In genomic region chr7:55120501-55121198, GRCh38 we compare ENCODE assay signal across 12 cellular contexts.
A peak's percentile ranks its signal among the peaks of the same experiment; 100 is the strongest.
DNase-seq lines count a peak whose midpoint lies in the region; ATAC-seq and TF ChIP-seq lines count a peak whose summit lies in the region.
"Had no signal": no experiment of that assay in that cellular context is flagged by ENCODE, and none has a peak within 500 bp of the region (broad histone marks: within the 10 kb centered on the region; RNA-seq: fewer than 3 reads in every experiment).

No MANE protein-coding gene starts in this region.

- H3K27me3 ChIP-seq in Panc1 (ENCODE audit: control insufficient read depth, insufficient read depth, low read length): no peaks in the 10 kb centered on the region
- H3K27me3 ChIP-seq in psoas muscle (ENCODE audit: insufficient read depth in 3 of 3, low read length in 2 of 3): no peaks in the 10 kb centered on the region
- no peaks in the 10 kb centered on the region for H3K27me3 ChIP-seq in H9 (ENCODE audit: insufficient read depth, low read length)

- BruUV-seq in Calu3 (replicated peaks; lab: Mats Ljungman, UMichigan): no TSS peak
- BruUV-seq in Panc1 (replicated peaks; lab: Mats Ljungman, UMichigan): no TSS peak

- no peak overlapping the region for H3K4me3 ChIP-seq in Panc1 (ENCODE audit: low read depth in 2 of 2, low read length in 2 of 2)
- no peak overlapping the region for H3K4me3 ChIP-seq in foreskin fibroblast (ENCODE audit: low read depth in 1 of 2, low read length in 2 of 2)
- peak overlapping the region; percentile 11 for H3K4me3 ChIP-seq in psoas muscle

- H2BK12ac ChIP-seq in H9 (ENCODE audit: insufficient read length, low read depth, low read length): no peak overlapping the region

- H3K36me3 Mint-ChIP-seq in Calu3 (ENCODE audit: insufficient read depth, unreplicated experiment) (peaks cover 10% of the 10 kb centered on the region), T-helper 17 cell (ENCODE audit: low read depth) (no peaks in the 10 kb centered on the region), H9 (ENCODE audit: insufficient read depth in 1 of 3, low read depth in 3 of 3) (no peaks in the 10 kb centered on the region)

- no peak overlapping the region for H3K9ac ChIP-seq in H9 (ENCODE audit: extremely low read depth, insufficient read length, low read length)

- H2AFZ ChIP-seq in H9 (ENCODE audit: low read length): no peak overlapping the region

- H3K9me3 ChIP-seq in Panc1 (ENCODE audit: control insufficient read depth, insufficient read depth, low read depth, low read length): no peaks in the 10 kb centered on the region
- no peaks in the 10 kb centered on the region for H3K9me3 ChIP-seq in psoas muscle
- H3K9me3 ChIP-seq in T-helper 17 cell (ENCODE audit: control insufficient read depth, low read length, poor library complexity, severe bottlenecking): no peaks in the 10 kb centered on the region
- H3K9me3 ChIP-seq in H9 (ENCODE audit: control insufficient read depth, low read depth, low read length): no peaks in the 10 kb centered on the region

- DNase-seq in Calu3: no peak
- no peak for DNase-seq in Panc1 (ENCODE audit: low read depth, low spot score)
- peak; percentile 70 to 86 for DNase-seq in foreskin fibroblast
- no peak for DNase-seq in psoas muscle
- DNase-seq in T-helper 17 cell: no peak
- DNase-seq in H9: no peak
- DNase-seq: activated CD4-positive, alpha-beta T cell treated with anti-CD3 and anti-CD28 coated beads for 48 hours; activated naive CD4-positive, alpha-beta T cell treated with anti-CD3 and anti-CD28 coated beads, Interleukin-2, amount 50 U/mL, for 16 hours; endodermal cell; MV-4-11 had no signal

- H3K9me3 Mint-ChIP-seq in Calu3 (ENCODE audit: low read depth, unreplicated experiment) (no peaks in the 10 kb centered on the region), H9 (no peaks in the 10 kb centered on the region)
- H3K9me3 Mint-ChIP-seq: endodermal cell had no signal

- H2AK5ac ChIP-seq in H9 (ENCODE audit: insufficient read length, low read length): no peak overlapping the region

- 42 to 61% (median 42%) methylated on average over 7 of the region's 7 CpGs for WGBS in psoas muscle, 3 donors
- WGBS in H9 (ENCODE audit: extremely low coverage, insufficient read length, low lambda C conversion rate): no CpG with 5 or more reads among the region's 7 CpGs

- in situ Hi-C loops in Panc1 (cut with HindIII; ENCODE audit: low pct_unique_long_range_greater_than_20kb, low sequenced_read_pairs): no loop called here

- H4K8ac ChIP-seq in H9 (replicated peaks; ENCODE audit: insufficient read length, low read depth, low read length): no peak overlapping the region

- H4K5ac ChIP-seq in H9 (ENCODE audit: insufficient read length, low read depth, low read length): no peak overlapping the region

- H3K27ac ChIP-seq in Panc1 (ENCODE audit: low read length): peak overlapping the region; percentile 59
- peak overlapping the region; percentile 83 for H3K27ac ChIP-seq in psoas muscle
- no peak overlapping the region for H3K27ac ChIP-seq in H9 (ENCODE audit: insufficient read length, low read depth, low read length)

- H2BK5ac ChIP-seq in H9 (ENCODE audit: insufficient read length, low read length): no peak overlapping the region

- no peaks in the 10 kb centered on the region for H3K36me3 ChIP-seq in Panc1 (ENCODE audit: control insufficient read depth, insufficient read depth, low read length)
- no peaks in the 10 kb centered on the region for H3K36me3 ChIP-seq in psoas muscle (ENCODE audit: insufficient read depth in 1 of 2, low read depth in 1 of 2)

- H2BK120ac ChIP-seq in H9 (ENCODE audit: low read depth, low read length, poor library complexity, severe bottlenecking): no peak overlapping the region

- H3K23ac ChIP-seq in H9 (ENCODE audit: insufficient read length, low read depth, low read length): no peak overlapping the region

- H3K4me1 Mint-ChIP-seq in Calu3 (ENCODE audit: low read depth, unreplicated experiment): peaks cover 49% of the 10 kb centered on the region
- H3K4me1 Mint-ChIP-seq in T-helper 17 cell: no peaks in the 10 kb centered on the region
- peaks cover 0 to 5% of the 10 kb centered on the region in 2 experiments; a peak in 2 of 4 replicates for H3K4me1 Mint-ChIP-seq in H9
- H3K4me1 Mint-ChIP-seq: endodermal cell had no signal

- no peak for TF ChIP-seq CTCF in Calu3 (IDR thresholded peaks at IDR 0.05; ENCODE audit: unreplicated experiment)
- TF ChIP-seq CTCF in Panc1 (IDR thresholded peaks at IDR 0.05): no peak
- TF ChIP-seq CTCF in foreskin fibroblast (IDR thresholded peaks at IDR 0.05; ENCODE audit: low read depth, low read length): no peak
- no peak for TF ChIP-seq CTCF in psoas muscle (IDR thresholded peaks at IDR 0.05)
- no peak for TF ChIP-seq CTCF in H9 (conservative IDR thresholded peaks at IDR 0.05)

- H3K56ac ChIP-seq in H9 (ENCODE audit: insufficient read length, low read depth, low read length): no peak overlapping the region

- no peak overlapping the region for H2BK15ac ChIP-seq in H9 (ENCODE audit: low read depth, low read length)

- H4K91ac ChIP-seq in H9 (ENCODE audit: insufficient read length, low read depth, low read length): no peak overlapping the region

- H3K4ac ChIP-seq in H9 (ENCODE audit: low read depth, low read length): no peak overlapping the region

- CTCF ChIA-PET in Calu3 (lab: Charles Lee): interaction anchor here (0.6 to 1.5 kb wide), 2 partner anchors 12 to 307 kb away, joined by 3 to 7 read pairs; no protein-coding TSS in a partner anchor
- CTCF ChIA-PET in Panc1 (lab: Charles Lee): interaction anchor here (0.9 kb wide), 1 partner anchor 10 kb away, joined by 3 read pairs; no protein-coding TSS in a partner anchor

- H4K20me1 ChIP-seq in H9 (ENCODE audit: control insufficient read depth, insufficient read depth, insufficient read length): no peaks in the 10 kb centered on the region

- no peak overlapping the region for H3K18ac ChIP-seq in H9 (ENCODE audit: insufficient read length, low read depth, low read length)

- no peak for ATAC-seq in Panc1
- peak; percentile 81 to 88 (median 84) for ATAC-seq in psoas muscle
- no peak for ATAC-seq in activated CD4-positive, CD25-positive, alpha-beta regulatory T cell treated with anti-CD3 and anti-CD28 coated beads, Interleukin-2, amount 50 U/mL, for 24 hours
- no peak for ATAC-seq in T-helper 17 cell
- no peak for ATAC-seq in GM21619 (IDR thresholded peaks at IDR 0.05; ENCODE audit: unreplicated experiment)

- H3K4me2 ChIP-seq in H9 (ENCODE audit: insufficient read depth, insufficient read length, low read length): no peak overlapping the region

- POLR2A ChIA-PET in Panc1 (lab: Charles Lee): no interaction called here

- no peak overlapping the region for H3T11ph ChIP-seq in H9 (ENCODE audit: low read length)

- peaks cover 31% of the 10 kb centered on the region for H3K4me1 ChIP-seq in Panc1 (ENCODE audit: control insufficient read depth, insufficient read depth, low read length)
- peaks cover 66% of the 10 kb centered on the region for H3K4me1 ChIP-seq in psoas muscle
- no peaks in the 10 kb centered on the region for H3K4me1 ChIP-seq in H9 (ENCODE audit: insufficient read depth, low read length)

- H3K79me2 ChIP-seq in H9 (ENCODE audit: insufficient read depth, low read length): no peaks in the 10 kb centered on the region

- H3K14ac ChIP-seq in H9 (ENCODE audit: insufficient read depth, low read length): no peak overlapping the region

- intact Hi-C loops in Calu3 (cut with micrococcal nuclease; ENCODE audit: unreplicated experiment) (no loop called here), Panc1 (cut with micrococcal nuclease; ENCODE audit: unreplicated experiment) (no loop called here), psoas muscle (cut with DNase I) (no loop called here)

- H3K23me2 ChIP-seq in H9 (ENCODE audit: insufficient read length, low read depth, low read length, poor library complexity, severe bottlenecking): no peaks in the 10 kb centered on the region

- no peak overlapping the region for H2BK20ac ChIP-seq in H9 (ENCODE audit: low read depth, low read length, poor library complexity, severe bottlenecking)

- H3K27me3 Mint-ChIP-seq in Calu3 (ENCODE audit: unreplicated experiment) (no peaks in the 10 kb centered on the region), T-helper 17 cell (peaks cover 33% of the 10 kb centered on the region), H9 (ENCODE audit: low read depth) (no peaks in the 10 kb centered on the region)

- no peaks in the 10 kb centered on the region for H3K79me1 ChIP-seq in H9 (ENCODE audit: insufficient read depth, low read depth, low read length, poor library complexity, severe bottlenecking)

- H3K27ac Mint-ChIP-seq in Calu3 (ENCODE audit: unreplicated experiment): peak overlapping the region; percentile 73
- H3K27ac Mint-ChIP-seq in T-helper 17 cell: no peak overlapping the region
- H3K27ac Mint-ChIP-seq in H9: 0 out of 7 replicates have a peak overlapping the region, but pooled peaks of 1 of the 3 experiments have one; percentile 24
- H3K27ac Mint-ChIP-seq: endodermal cell had no signal

- H3K4me3 Mint-ChIP-seq in Calu3 (ENCODE audit: low read depth, unreplicated experiment): peak overlapping the region; percentile 5
- H3K4me3 Mint-ChIP-seq in T-helper 17 cell: no peak overlapping the region
- no peak overlapping the region for H3K4me3 Mint-ChIP-seq in H9
- H3K4me3 Mint-ChIP-seq: endodermal cell had no signal

Comparison
In these comparisons a context has a peak if more than half of its experiments do, and no peak if none do; other contexts are left out.
1. DNase-seq: peak in foreskin fibroblast (2 of 2); none in Calu3 (single experiment), Panc1 (single experiment), psoas muscle (0 of 2), T-helper 17 cell (0 of 3) and H9 (single experiment).
2. ATAC-seq: peak in psoas muscle (4 of 4); none in Panc1 (single experiment), activated CD4-positive, CD25-positive, alpha-beta regulatory T cell treated with anti-CD3 and anti-CD28 coated beads, Interleukin-2, amount 50 U/mL, for 24 hours (0 of 2), T-helper 17 cell (single experiment) and GM21619 (single experiment).